Comparison of ENCODE assay signal across 31 cellular contexts in genomic region chr19:19229701-19230100, GRCh38. TPM values are rescaled to one million over a fixed set of nuclear protein-coding genes. Genes with fewer than 3 reads are reported as not detected.
"Had no signal": no experiment of that assay in that cellular context is flagged by ENCODE, and none has a peak within 500 bp of the region (broad histone marks: within the 10 kb centered on the region; RNA-seq: fewer than 3 reads in every experiment).

No MANE protein-coding gene starts in this region.

- H3K36me3 ChIP-seq: colonic mucosa, esophagus squamous epithelium, gastrocnemius medialis, heart right ventricle, left lung, lower lobe of right lung had no signal

- H3K27ac ChIP-seq: colonic mucosa, epithelial cell of prostate, esophagus squamous epithelium, gastrocnemius medialis, heart right ventricle, left lung, lower lobe of right lung had no signal

- H3K4me1 ChIP-seq: colonic mucosa, gastrocnemius medialis had no signal

- H3K4me3 ChIP-seq: colonic mucosa, esophagus squamous epithelium, gastrocnemius medialis, heart right ventricle, left lung, lower lobe of right lung, mucosa of descending colon had no signal

- DNase-seq: colonic mucosa; cortex of kidney; effector CD8-positive, alpha-beta T cell; effector memory CD8-positive, alpha-beta T cell; endodermal cell; erythroblast; esophagus squamous epithelium; foreskin fibroblast; foreskin melanocyte; gastrocnemius medialis; glutamatergic neuron; head of caudate nucleus; heart right ventricle; hippocampal formation; left cardiac atrium; left lung; left ventricle myocardium superior; lower lobe of right lung; mesenchymal stem cell; mucosa of descending colon had no signal

- ATAC-seq: effector memory CD8-positive, alpha-beta T cell; esophagus mucosa; gastrocnemius medialis; heart right ventricle; left cardiac atrium; left lung; left ventricle myocardium superior; lower lobe of right lung; mucosa of descending colon had no signal

- FAIRE-seq: endometrium, islet of Langerhans, keratinocyte had no signal

- H3K9me3 ChIP-seq: colonic mucosa had no signal

RNA-seq across cellular contexts. Expression of gene NCAN, which starts 17.9 kb away (rescaled TPM):
- total RNA-seq: esophagus mucosa, esophagus squamous epithelium, gastrocnemius medialis, glomerular endothelial cell, heart right ventricle, left cardiac atrium, left lung, left ventricle myocardium superior, lower leg skin, lower lobe of right lung, lung microvascular endothelial cell, mesenteric fat pad, myocyte had no signal
- polyA plus RNA-seq: heart right ventricle, keratinocyte had no signal

RNA-seq across cellular contexts. Expression of gene TM6SF2, which starts 43.4 kb away (rescaled TPM):
- total RNA-seq: dermis microvascular lymphatic vessel endothelial cell, esophagus mucosa, glomerular endothelial cell, lung microvascular endothelial cell had no signal
- polyA plus RNA-seq: keratinocyte had no signal
